13 cellular contexts compared by ENCODE assay signal in genomic region chr4:1842993-1843448, GRCh38. TPM values are rescaled to one million over a fixed set of nuclear protein-coding genes. Genes with fewer than 3 reads are reported as not detected.
A peak's percentile ranks its signal among the peaks of the same experiment; 100 is the strongest.
DNase-seq lines count a peak whose midpoint lies in the region; ATAC-seq, FAIRE-seq and TF ChIP-seq lines count a peak whose summit lies in the region.
"Had no signal": no experiment of that assay in that cellular context is flagged by ENCODE, and none has a peak within 500 bp of the region (broad histone marks: within the 10 kb centered on the region; RNA-seq: fewer than 3 reads in every experiment).

No MANE protein-coding gene starts in this region.

- no peaks in the 10 kb centered on the region for H3K9me3 ChIP-seq in skeletal muscle satellite cell (replicated peaks; ENCODE audit: low read length)
- H3K9me3 ChIP-seq: colonic mucosa, sigmoid colon had no signal

- peak; percentile 76 for FAIRE-seq in H54 (lab: Jason Lieb, UNC)

- peaks cover 44% of the 10 kb centered on the region for H3K36me3 ChIP-seq in skeletal muscle satellite cell (ENCODE audit: insufficient read depth, low read length)
- H3K36me3 ChIP-seq: colonic mucosa had no signal

- H3K4me3 ChIP-seq in skeletal muscle satellite cell (ENCODE audit: low read length), result no peak overlapping the region
- H3K4me3 ChIP-seq: colonic mucosa, hepatocyte, sigmoid colon had no signal

- H3K27ac Mint-ChIP-seq in activated T-cell treated with anti-CD3 and anti-CD28 coated beads, Interleukin-2, amount 50 U/mL, for 24 hours, result no peak overlapping the region

- H3K9me3 Mint-ChIP-seq in activated T-cell treated with anti-CD3 and anti-CD28 coated beads, Interleukin-2, amount 50 U/mL, for 24 hours, result no peaks in the 10 kb centered on the region

- TF ChIP-seq POLR2A in H54 (IDR thresholded peaks at IDR 0.05; ENCODE audit: low read depth, low read length), result no peak

- peak; percentile 75 for ATAC-seq in Right ventricle myocardium superior (ENCODE audit: poor library complexity)
- ATAC-seq in HG03095 (IDR thresholded peaks at IDR 0.05; ENCODE audit: unreplicated experiment), result no peak
- ATAC-seq in HG02970 (IDR thresholded peaks at IDR 0.05; ENCODE audit: low FRiP score, unreplicated experiment), result no peak

- H3K4me1 ChIP-seq in skeletal muscle satellite cell (ENCODE audit: control insufficient read depth, insufficient read depth, low read length), result peaks cover 20% of the 10 kb centered on the region
- H3K4me1 ChIP-seq: colonic mucosa had no signal

- peak; percentile 68 for DNase-seq in H54 (ENCODE audit: insufficient read length, low spot score)
- peak; percentile 92 for DNase-seq in amniotic epithelial cell (ENCODE audit: low read depth)
- DNase-seq in Right ventricle myocardium superior, result peak; percentile 62
- DNase-seq in activated T-cell treated with anti-CD3 and anti-CD28 coated beads, Interleukin-2, amount 50 U/mL, for 24 hours, result no peak
- no peak for DNase-seq in T-helper 9 cell
- DNase-seq: colonic mucosa, midbrain, SHP77, sigmoid colon had no signal

- no peak overlapping the region for H3K9ac ChIP-seq in skeletal muscle satellite cell (ENCODE audit: low read depth, low read length)

- no peak overlapping the region for H3K4me3 Mint-ChIP-seq in activated T-cell treated with anti-CD3 and anti-CD28 coated beads, Interleukin-2, amount 50 U/mL, for 24 hours

- intact Hi-C loops in Right ventricle myocardium superior (cut with DNase I), result loop anchor here (10.0 kb wide), 1 partner anchor 52 kb away; no protein-coding TSS in a partner anchor

- H3K27me3 Mint-ChIP-seq in activated T-cell treated with anti-CD3 and anti-CD28 coated beads, Interleukin-2, amount 50 U/mL, for 24 hours, result no peaks in the 10 kb centered on the region

- H3K4me2 ChIP-seq in skeletal muscle satellite cell (ENCODE audit: low read length), result peak overlapping the region; percentile 50
- H3K4me2 ChIP-seq: hepatocyte had no signal

- H3K4me1 Mint-ChIP-seq in activated T-cell treated with anti-CD3 and anti-CD28 coated beads, Interleukin-2, amount 50 U/mL, for 24 hours (ENCODE audit: low read depth), result peaks cover 9% of the 10 kb centered on the region

- H3K27me3 ChIP-seq in skeletal muscle satellite cell (ENCODE audit: control insufficient read depth, insufficient read depth, low read length), result no peaks in the 10 kb centered on the region
- H3K27me3 ChIP-seq: colonic mucosa, hepatocyte, sigmoid colon had no signal

- peaks cover 86% of the 10 kb centered on the region for H3K36me3 Mint-ChIP-seq in activated T-cell treated with anti-CD3 and anti-CD28 coated beads, Interleukin-2, amount 50 U/mL, for 24 hours (ENCODE audit: low read depth)

RNA-seq across cellular contexts. Expression of gene LETM1, which starts 12.9 kb away (rescaled TPM):
- total RNA-seq in Right ventricle myocardium superior, result 41.8 TPM
- total RNA-seq in skeletal muscle satellite cell (2012; rRNA removed), result 76.2 and 103 TPM in 2 replicates

RNA-seq across cellular contexts. Expression of gene NSD2, which starts 28.2 kb away (rescaled TPM):
- total RNA-seq in Right ventricle myocardium superior, result 32.6 TPM
- 40.8 and 50.7 TPM in 2 replicates for total RNA-seq in skeletal muscle satellite cell (2012; rRNA removed)

RNA-seq across cellular contexts. Expression of gene FGFR3, which starts 49.9 kb away (rescaled TPM):
- total RNA-seq in Right ventricle myocardium superior, result 2.9 TPM
- total RNA-seq in skeletal muscle satellite cell (2012; rRNA removed), result 0.25 and 0.44 TPM in 2 replicates

Comparison
In these comparisons a context has a peak if more than half of its experiments do, and no peak if none do; other contexts are left out.
1. DNase-seq: peak in H54 (single experiment), amniotic epithelial cell (single experiment) and Right ventricle myocardium superior (single experiment); none in activated T-cell treated with anti-CD3 and anti-CD28 coated beads, Interleukin-2, amount 50 U/mL, for 24 hours (single experiment) and T-helper 9 cell (single experiment).